8 cellular contexts compared by ENCODE assay signal in the genomic region with DNA sequence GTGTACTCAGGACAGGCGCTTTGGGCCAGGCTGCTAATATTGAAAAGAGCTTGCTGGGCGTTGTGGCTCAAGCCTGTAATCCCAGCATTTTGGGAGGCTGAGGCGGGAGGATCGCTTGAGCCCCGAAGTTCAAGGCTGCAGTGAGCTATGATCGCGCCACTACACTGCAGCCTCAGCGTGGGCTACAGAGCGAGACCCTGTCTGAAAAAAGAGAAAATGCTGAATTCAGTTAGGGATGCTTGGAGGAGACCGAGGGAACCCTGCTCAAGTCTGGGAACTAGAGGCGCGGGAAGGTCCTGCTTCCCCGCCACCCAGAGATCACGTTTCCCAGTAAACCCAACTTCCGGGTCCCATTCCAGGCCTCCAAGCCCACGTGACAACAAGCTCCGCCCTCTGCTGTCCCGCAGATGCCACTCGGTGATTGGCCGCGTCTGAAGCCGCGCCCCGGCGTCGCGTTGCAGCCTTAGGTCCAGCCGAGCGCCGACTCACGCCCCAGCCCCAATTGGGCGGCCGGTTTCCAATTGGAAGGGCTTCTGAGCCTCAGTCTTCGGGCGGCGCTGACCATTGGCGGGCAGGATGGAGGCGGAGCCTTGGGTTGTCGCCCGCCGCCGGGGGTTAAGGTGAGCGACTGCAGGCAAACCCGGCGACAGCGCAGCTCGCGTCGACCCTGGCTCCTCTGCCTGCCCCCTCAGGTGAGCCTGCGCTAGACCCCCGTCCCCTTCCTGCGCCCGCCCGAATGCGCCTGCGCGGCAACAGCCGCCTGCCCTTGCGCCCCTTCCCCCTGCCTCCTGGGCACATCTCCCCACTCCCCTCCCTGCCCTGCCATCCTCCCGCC. TPM values are rescaled to one million over a fixed set of nuclear protein-coding genes. Genes with fewer than 3 reads are reported as not detected.
DNase-seq lines count a peak whose midpoint lies in the region; ATAC-seq lines count a peak whose summit lies in the region.

A gene with protein sequence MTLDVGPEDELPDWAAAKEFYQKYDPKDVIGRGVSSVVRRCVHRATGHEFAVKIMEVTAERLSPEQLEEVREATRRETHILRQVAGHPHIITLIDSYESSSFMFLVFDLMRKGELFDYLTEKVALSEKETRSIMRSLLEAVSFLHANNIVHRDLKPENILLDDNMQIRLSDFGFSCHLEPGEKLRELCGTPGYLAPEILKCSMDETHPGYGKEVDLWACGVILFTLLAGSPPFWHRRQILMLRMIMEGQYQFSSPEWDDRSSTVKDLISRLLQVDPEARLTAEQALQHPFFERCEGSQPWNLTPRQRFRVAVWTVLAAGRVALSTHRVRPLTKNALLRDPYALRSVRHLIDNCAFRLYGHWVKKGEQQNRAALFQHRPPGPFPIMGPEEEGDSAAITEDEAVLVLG (plus strand): TSS at position 627 of the 835 bp plus-strand sequence. CDS start 396 bp downstream, outside the sequence.

- peak within 1 kb of the TSS; percentile 70 to 88 (median 75) for H3K4me2 ChIP-seq in BLaER1 treated with 17β-estradiol and CSF1 and Interleukin-3, amounts not matched to agents 10 nM and 100 nM

- H4K20me1 ChIP-seq in BLaER1 treated with 17β-estradiol and CSF1 and Interleukin-3, amounts not matched to agents 10 nM and 100 nM = peaks cover 0 to 23% (median 6%) of the 10 kb centered on the region in 11 experiments; a peak in 9 of 22 replicates

- peaks cover 41 to 70% (median 53%) of the 10 kb centered on the region in 11 experiments for H3K36me3 ChIP-seq in BLaER1 treated with 17β-estradiol and CSF1 and Interleukin-3, amounts not matched to agents 10 nM and 100 nM

- intact Hi-C loops in left colon (cut with DNase I, micrococcal nuclease) = no loop called here

- no peaks in the 10 kb centered on the region for H3K9me3 ChIP-seq in BLaER1 treated with 17β-estradiol and CSF1 and Interleukin-3, amounts not matched to agents 10 nM and 100 nM (replicated peaks in 1 of 11)

- H3K4me1 ChIP-seq in BLaER1 treated with 17β-estradiol and CSF1 and Interleukin-3, amounts not matched to agents 10 nM and 100 nM = peaks cover 11 to 26% (median 18%) of the 10 kb centered on the region in 10 experiments

- H3K9ac ChIP-seq in BLaER1 treated with 17β-estradiol and CSF1 and Interleukin-3, amounts not matched to agents 10 nM and 100 nM = peak within 1 kb of the TSS; percentile 57 to 82 (median 77)

- peak; percentile 97 for ATAC-seq in GM19351 (IDR thresholded peaks at IDR 0.05; ENCODE audit: unreplicated experiment)
- peak; percentile 96 for ATAC-seq in HG03521 (IDR thresholded peaks at IDR 0.05; ENCODE audit: unreplicated experiment)
- peak; percentile 87 for ATAC-seq in left colon

- peak; percentile 98 for DNase-seq in NCI-H748 (lab: John Stamatoyannopoulos, UW; ENCODE audit: unreplicated experiment)
- peak; percentile 93 for DNase-seq in activated CD4-positive, alpha-beta T cell treated with anti-CD3 and anti-CD28 coated beads, Interleukin-2, amount 50 U/mL, for 1 hour
- DNase-seq in cortex of kidney (lab: John Stamatoyannopoulos, UW) = peak; percentile 78
- DNase-seq in left colon = peak; percentile 99 to 100
- peak; percentile 98 for DNase-seq in stimulated activated CD4-positive, alpha-beta T cell treated with anti-CD3 and anti-CD28 coated beads, Interleukin-1b, Interleukin-23, amount 100 ng/mL, for 48 hours

- no peaks in the 10 kb centered on the region for H3K27me3 ChIP-seq in BLaER1 treated with 17β-estradiol and CSF1 and Interleukin-3, amounts not matched to agents 10 nM and 100 nM

- peak within 1 kb of the TSS; percentile 57 to 83 (median 69) for H3K4me3 ChIP-seq in BLaER1 treated with 17β-estradiol and CSF1 and Interleukin-3, amounts not matched to agents 10 nM and 100 nM

- H3K27ac ChIP-seq in BLaER1 treated with 17β-estradiol and CSF1 and Interleukin-3, amounts not matched to agents 10 nM and 100 nM = peak within 1 kb of the TSS; percentile 66 to 86 (median 79)

RNA-seq across cellular contexts. Expression of the gene that starts here (rescaled TPM):
- 10 to 100 TPM; 38.0 to 42.8 TPM for total RNA-seq in left colon

Comparison
In these comparisons a context has a peak if more than half of its experiments do, and no peak if none do; other contexts are left out.
1. Peak in every context shown above with its lines: DNase-seq, ATAC-seq, H3K4me3 ChIP-seq and H3K27ac ChIP-seq.